Comparison of ENCODE assay signal across 8 cellular contexts in the genomic region with DNA sequence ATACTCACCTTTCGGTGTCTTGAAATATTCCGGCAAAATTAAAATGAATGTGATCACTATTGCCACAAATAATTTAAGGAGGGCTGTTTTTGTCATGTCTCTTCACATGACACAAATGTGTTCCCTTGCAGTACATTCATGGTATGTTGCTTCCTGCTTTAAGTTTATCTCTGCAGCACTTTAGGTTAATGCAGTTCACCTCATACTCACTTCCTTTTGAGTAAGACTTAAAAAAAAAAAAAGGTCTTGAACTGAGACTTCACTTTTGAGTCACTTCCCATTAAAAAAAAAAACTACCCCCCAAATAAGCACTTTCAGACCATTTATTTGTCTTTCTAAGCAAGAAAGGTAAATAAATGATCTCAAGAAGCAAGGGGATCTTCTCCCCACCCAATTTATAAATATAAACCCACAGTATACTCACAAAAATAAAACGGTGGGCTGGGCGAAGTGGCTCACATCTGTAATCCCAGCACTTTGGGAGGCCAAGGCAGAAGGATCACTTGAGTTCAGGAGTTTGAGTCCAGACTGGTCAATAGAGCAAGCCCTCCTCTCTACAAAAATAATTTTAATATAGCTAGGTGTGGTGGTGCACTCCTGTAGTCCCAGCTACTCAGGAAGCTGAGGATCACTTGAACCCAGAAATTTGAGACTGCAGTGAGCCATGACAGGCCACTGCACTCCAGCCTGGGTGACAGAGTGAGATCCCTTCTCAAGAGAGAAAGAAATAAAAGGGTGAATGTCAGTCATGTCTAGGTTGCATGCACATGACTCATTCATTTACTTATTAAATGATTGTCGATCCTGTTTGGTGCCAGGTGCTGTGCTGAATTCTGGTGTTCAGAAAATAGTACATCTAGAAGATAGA. TPM values are rescaled to one million over a fixed set of nuclear protein-coding genes. Genes with fewer than 3 reads are reported as not detected.
DNase-seq lines count a peak whose midpoint lies in the region; ATAC-seq and TF ChIP-seq lines count a peak whose summit lies in the region.

A gene with protein sequence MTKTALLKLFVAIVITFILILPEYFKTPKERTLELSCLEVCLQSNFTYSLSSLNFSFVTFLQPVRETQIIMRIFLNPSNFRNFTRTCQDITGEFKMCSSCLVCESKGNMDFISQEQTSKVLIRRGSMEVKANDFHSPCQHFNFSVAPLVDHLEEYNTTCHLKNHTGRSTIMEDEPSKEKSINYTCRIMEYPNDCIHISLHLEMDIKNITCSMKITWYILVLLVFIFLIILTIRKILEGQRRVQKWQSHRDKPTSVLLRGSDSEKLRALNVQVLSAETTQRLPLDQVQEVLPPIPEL (minus strand): TSS at position 192 of the 868 bp plus-strand sequence. CDS start 96 bp downstream, at position 96.

- no peaks in the 10 kb centered on the region for H3K4me1 ChIP-seq in right atrium auricular region

- ATAC-seq in GM19452 (IDR thresholded peaks at IDR 0.05; ENCODE audit: unreplicated experiment), result peak; percentile 55
- ATAC-seq in HG03439 (IDR thresholded peaks at IDR 0.05; ENCODE audit: unreplicated experiment), result peak; percentile 60
- ATAC-seq in T-helper 17 cell, result peak; percentile 85

- H3K27me3 ChIP-seq in right atrium auricular region, result no peaks in the 10 kb centered on the region

- H3K27ac Mint-ChIP-seq in T-helper 17 cell, result peak within 1 kb of the TSS; percentile 93

- DNase-seq in DMS53 treated with DMSO at 0.1 percent for 48 hours (lab: John Stamatoyannopoulos, UW; ENCODE audit: unreplicated experiment) (peak; percentile 95), T-helper 17 cell (no peak), globus pallidus (ENCODE audit: low spot score) (peak; percentile 24), D341Med (ENCODE audit: low spot score) (no peak), right atrium auricular region (ENCODE audit: low spot score) (no peak), SW480 (ENCODE audit: low spot score) (no peak)

- no peak within 1 kb of the TSS for H3K4me3 ChIP-seq in right atrium auricular region

- peaks cover 26% of the 10 kb centered on the region for H3K4me1 Mint-ChIP-seq in T-helper 17 cell

- peak within 1 kb of the TSS; percentile 90 for H3K4me3 Mint-ChIP-seq in T-helper 17 cell

- no peaks in the 10 kb centered on the region for H3K9me3 ChIP-seq in T-helper 17 cell (ENCODE audit: control insufficient read depth, low read length, poor library complexity, severe bottlenecking)
- H3K9me3 ChIP-seq in right atrium auricular region, result no peaks in the 10 kb centered on the region

- no peaks in the 10 kb centered on the region for H3K36me3 Mint-ChIP-seq in T-helper 17 cell (ENCODE audit: low read depth)

- TF ChIP-seq CTCF in right atrium auricular region (IDR thresholded peaks at IDR 0.05), result no peak

- H3K27me3 Mint-ChIP-seq in T-helper 17 cell, result no peaks in the 10 kb centered on the region

- H3K27ac ChIP-seq in right atrium auricular region, result no peak within 1 kb of the TSS

- H3K36me3 ChIP-seq in right atrium auricular region, result no peaks in the 10 kb centered on the region

RNA-seq across cellular contexts. Expression of the gene that starts here (rescaled TPM):
- total RNA-seq in T-helper 17 cell (10 to 100 TPM; 25.6 to 30.2 TPM), right atrium auricular region (not detected)

Comparison
In these comparisons a context has a peak if more than half of its experiments do, and no peak if none do; other contexts are left out.
1. RNA of the gene that starts here (total RNA-seq): 25.6 to 30.2 TPM in T-helper 17 cell; not detected in right atrium auricular region; every median in the first group is over 10 times any median in the second.
2. DNase-seq: peak in DMS53 treated with DMSO at 0.1 percent for 48 hours (single experiment) and globus pallidus (single experiment); none in T-helper 17 cell (0 of 3), D341Med (single experiment), right atrium auricular region (single experiment) and SW480 (single experiment).
3. Peak in every context shown above with its lines, with median percentiles within 50 percentile points of each other: ATAC-seq.